In genomic region chr4:98679738-98680137, GRCh38 we compare ENCODE assay signal across 1 cellular context.
TF ChIP-seq lines count a peak whose summit lies in the region.

No MANE protein-coding gene starts in this region.

TF ChIP-seq in H1, 55 proteins besides CTCF, POLR2A, EP300 and RAD21:
- TF ChIP-seq GTF2F1 (IDR thresholded peaks at IDR 0.05; ENCODE audit: borderline replicate concordance, low read depth, low read length) (no peak), KDM4A (IDR thresholded peaks at IDR 0.05; ENCODE audit: low read depth, low read length, severe bottlenecking) (no peak), NANOG (IDR thresholded peaks at IDR 0.05; ENCODE audit: insufficient read depth, low read depth, low read length, poor library complexity, severe bottlenecking) (no peak), CREB1 (IDR thresholded peaks at IDR 0.05) (no peak), TAF7 (optimal IDR thresholded peaks at IDR 0.05; ENCODE audit: borderline replicate concordance, low read depth, low read length) (no peak), SIX5 (IDR thresholded peaks at IDR 0.05; ENCODE audit: low read depth, low read length) (no peak)
